8 cellular contexts compared by ENCODE assay signal in genomic region chr1:33257759-33258712, GRCh38. TPM values are rescaled to one million over a fixed set of nuclear protein-coding genes. Genes with fewer than 3 reads are reported as not detected.
A peak's percentile ranks its signal among the peaks of the same experiment; 100 is the strongest.
DNase-seq lines count a peak whose midpoint lies in the region; ATAC-seq and TF ChIP-seq lines count a peak whose summit lies in the region.

No MANE protein-coding gene starts in this region.

- DNase-seq in GM06990 (ENCODE audit: extremely low read depth, insufficient read length) (no peak), SJCRH30 (peak; percentile 47 to 49), fibroblast of villous mesenchyme (ENCODE audit: low read depth) (no peak), amniotic stem cell (lab: John Stamatoyannopoulos, UW) (no peak)
- DNase-seq in NK-92 treated with Interleukin-12 subunit alpha and Interleukin-12 subunit beta, amount 100 ng/mL, for 24 hours (lab: John Stamatoyannopoulos, UW) = no peak

- H3K27me3 ChIP-seq in GM06990 (replicated peaks; ENCODE audit: control insufficient read depth, insufficient read depth, low read length) = no peaks in the 10 kb centered on the region
- no peaks in the 10 kb centered on the region for H3K27me3 ChIP-seq in SJCRH30
- no peaks in the 10 kb centered on the region for H3K27me3 ChIP-seq in rectal smooth muscle tissue (ENCODE audit: control insufficient read depth, insufficient read depth, low read length)

- no peak for ATAC-seq in HG03378 (IDR thresholded peaks at IDR 0.05; ENCODE audit: unreplicated experiment)
- no peak for ATAC-seq in GM21737 (IDR thresholded peaks at IDR 0.05; ENCODE audit: unreplicated experiment)

- H3K36me3 ChIP-seq in GM06990 (ENCODE audit: control insufficient read depth, insufficient read depth, low read length) = no peaks in the 10 kb centered on the region
- H3K36me3 ChIP-seq in SJCRH30 = peaks cover 2% of the 10 kb centered on the region; the same call in 1 of the 2 replicates
- no peaks in the 10 kb centered on the region for H3K36me3 ChIP-seq in rectal smooth muscle tissue (ENCODE audit: control insufficient read depth, insufficient read depth, low read length)

- peak overlapping the region; percentile 59 for H3K4me3 ChIP-seq in GM06990 (replicated peaks; ENCODE audit: low read depth, low read length)
- H3K4me3 ChIP-seq in SJCRH30 = peak overlapping the region; percentile 82
- peak overlapping the region; percentile 80 for H3K4me3 ChIP-seq in fibroblast of villous mesenchyme (ENCODE audit: low read depth, low read length)
- peak overlapping the region; percentile 66 for H3K4me3 ChIP-seq in rectal smooth muscle tissue (ENCODE audit: low read length)

- H3K27ac ChIP-seq in SJCRH30 = peak overlapping the region; percentile 90
- peak overlapping the region; percentile 75 for H3K27ac ChIP-seq in rectal smooth muscle tissue (ENCODE audit: low read depth, low read length)

- TF ChIP-seq CTCF in GM06990 (IDR thresholded peaks at IDR 0.05; ENCODE audit: insufficient read depth, low read length, poor library complexity, severe bottlenecking) (no peak), fibroblast of villous mesenchyme (IDR thresholded peaks at IDR 0.05; ENCODE audit: insufficient read depth, low read depth, low read length) (no peak)

- H3K9ac ChIP-seq in rectal smooth muscle tissue (ENCODE audit: low read length) = no peak overlapping the region

- no peaks in the 10 kb centered on the region for H3K9me3 ChIP-seq in SJCRH30 (replicated peaks)

- H3K4me1 ChIP-seq in SJCRH30 (peaks cover 14% of the 10 kb centered on the region; the same call in 1 of the 2 replicates), rectal smooth muscle tissue (ENCODE audit: control insufficient read depth, insufficient read depth, low read length) (peaks cover 8% of the 10 kb centered on the region)

RNA-seq across cellular contexts. Expression of gene ZNF362, which starts 1.7 kb away (rescaled TPM):
- total RNA-seq in SJCRH30 (2014; rRNA removed; shearing (Covaris generic)) = 27.3 and 29.3 TPM in 2 replicates
- 9.5 and 12.2 TPM in 2 replicates for total RNA-seq in fibroblast of villous mesenchyme

Comparison
In these comparisons a context has a peak if more than half of its experiments do, and no peak if none do; other contexts are left out.
1. DNase-seq: peak in SJCRH30 (2 of 2); none in GM06990 (single experiment), fibroblast of villous mesenchyme (single experiment), amniotic stem cell (single experiment) and NK-92 treated with Interleukin-12 subunit alpha and Interleukin-12 subunit beta, amount 100 ng/mL, for 24 hours (single experiment).
2. Peak in every context shown above with its lines, with median percentiles within 50 percentile points of each other: H3K4me3 ChIP-seq.